Comparison of ENCODE assay signal across 8 cellular contexts in the genomic region with DNA sequence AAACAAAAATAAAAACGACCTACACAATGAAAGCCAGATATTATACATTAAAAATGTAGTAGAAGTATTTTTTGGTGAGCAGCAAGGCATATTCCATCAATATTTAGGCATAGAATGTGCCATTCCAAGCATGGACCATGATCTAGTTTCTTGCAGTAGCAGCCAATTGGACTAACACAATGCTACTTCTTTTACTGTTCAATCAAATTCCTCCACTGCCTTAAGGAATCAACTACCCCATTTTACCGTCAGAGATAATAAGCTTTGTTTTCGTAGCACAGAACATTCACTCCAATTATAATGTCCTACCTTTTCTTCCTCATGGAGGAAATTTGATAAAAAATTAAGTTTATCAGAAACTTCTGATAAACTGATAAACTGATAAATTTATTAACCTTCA. TPM values are rescaled to one million over a fixed set of nuclear protein-coding genes. Genes with fewer than 3 reads are reported as not detected.
DNase-seq lines count a peak whose midpoint lies in the region; ATAC-seq and TF ChIP-seq lines count a peak whose summit lies in the region.

No MANE protein-coding gene starts in this region.

- peak overlapping the region; percentile 90 for H3K4me3 ChIP-seq in WERI-Rb-1 (ENCODE audit: low read depth, low read length)
- H3K4me3 ChIP-seq in iPS DF 6.9 (ENCODE audit: low read length): peak overlapping the region; percentile 28; the same call in 1 of the 2 replicates
- peak overlapping the region; percentile 62 to 93 (median 78) for H3K4me3 ChIP-seq in stomach

- no peak for TF ChIP-seq EP300 in stomach (IDR thresholded peaks at IDR 0.05)

- H3K4me1 Mint-ChIP-seq in activated CD4-positive, alpha-beta T cell treated with anti-CD3 and anti-CD28 coated beads, Interleukin-2, amount 10 ng/mL, durations not matched to agents 24 days and 14 days: peaks cover 35% of the 10 kb centered on the region

- H3K27ac Mint-ChIP-seq in activated CD4-positive, alpha-beta T cell treated with anti-CD3 and anti-CD28 coated beads, Interleukin-2, amount 10 ng/mL, durations not matched to agents 24 days and 14 days: peak overlapping the region; percentile 84

- ATAC-seq in GM21825 (IDR thresholded peaks at IDR 0.05; ENCODE audit: unreplicated experiment): no peak

- peak overlapping the region; percentile 98 for H3K4me3 Mint-ChIP-seq in activated CD4-positive, alpha-beta T cell treated with anti-CD3 and anti-CD28 coated beads, Interleukin-2, amount 10 ng/mL, durations not matched to agents 24 days and 14 days

- no CpG with 5 or more reads among the region's 3 CpGs for WGBS in iPS DF 6.9 (ENCODE audit: insufficient coverage, insufficient read length)
- WGBS in stomach, 5 donors: 1 to 4% (median 3%) methylated on average over 3 of the region's 3 CpGs

- H3K4me1 ChIP-seq in iPS DF 6.9 (ENCODE audit: control insufficient read depth, insufficient read depth, low read length) (no peaks in the 10 kb centered on the region), stomach (peaks cover 19 to 54% (median 33%) of the 10 kb centered on the region in 4 donors)

- no peak for TF ChIP-seq POLR2A in stomach (IDR thresholded peaks at IDR 0.05)

- H3K36me3 ChIP-seq in WERI-Rb-1 (peaks cover 19% of the 10 kb centered on the region), iPS DF 6.9 (ENCODE audit: control insufficient read depth, insufficient read depth, low read length) (no peaks in the 10 kb centered on the region; the same call in 1 of the 2 replicates), stomach (peaks cover 0 to 6% (median 0%) of the 10 kb centered on the region in 4 donors)

- H3K27ac ChIP-seq in WERI-Rb-1 (no peak overlapping the region), iPS DF 6.9 (ENCODE audit: low read length) (no peak overlapping the region), stomach (peak overlapping the region in 4 of 5 donors; percentile 98 to 99 (median 98))

- H3K36me3 Mint-ChIP-seq in activated CD4-positive, alpha-beta T cell treated with anti-CD3 and anti-CD28 coated beads, Interleukin-2, amount 10 ng/mL, durations not matched to agents 24 days and 14 days (ENCODE audit: low read depth): peaks cover 22% of the 10 kb centered on the region

- H3K9me3 Mint-ChIP-seq in activated CD4-positive, alpha-beta T cell treated with anti-CD3 and anti-CD28 coated beads, Interleukin-2, amount 10 ng/mL, durations not matched to agents 24 days and 14 days: no peaks in the 10 kb centered on the region

- intact Hi-C loops in activated CD4-positive, alpha-beta T cell treated with anti-CD3 and anti-CD28 coated beads, Interleukin-2, amount 10 ng/mL, durations not matched to agents 24 days and 14 days (cut with micrococcal nuclease): loop anchor here (10.0 kb wide), 1 partner anchor 288 kb away; no protein-coding TSS in a partner anchor
- intact Hi-C loops in stomach (cut with DNase I; ENCODE audit: low total_unique reads): loop anchor here (10.0 kb wide), 1 partner anchor 172 kb away; a partner anchor contains a TSS

- TF ChIP-seq CTCF in WERI-Rb-1 (IDR thresholded peaks at IDR 0.05; ENCODE audit: low read depth, low read length): no peak
- no peak for TF ChIP-seq CTCF in stomach (IDR thresholded peaks at IDR 0.05)

- H3K27me3 Mint-ChIP-seq in activated CD4-positive, alpha-beta T cell treated with anti-CD3 and anti-CD28 coated beads, Interleukin-2, amount 10 ng/mL, durations not matched to agents 24 days and 14 days: no peaks in the 10 kb centered on the region

- no peak for DNase-seq in activated CD4-positive, alpha-beta T cell treated with anti-CD3 and anti-CD28 coated beads, Interleukin-2, amount 10 ng/mL, durations not matched to agents 24 days and 14 days
- DNase-seq in activated CD4-positive, alpha-beta T cell treated with anti-CD3 and anti-CD28 coated beads for 1 hour: no peak
- no peak for DNase-seq in WERI-Rb-1
- no peak for DNase-seq in iPS DF 6.9 (ENCODE audit: low read depth, low spot score)
- DNase-seq in stomach: no peak
- DNase-seq in C1 segment of cervical spinal cord (lab: John Stamatoyannopoulos, UW): no peak
- no peak for DNase-seq in UCSD-AML1 (lab: John Stamatoyannopoulos, UW; ENCODE audit: unreplicated experiment)

- H3K9me3 ChIP-seq in WERI-Rb-1 (ENCODE audit: severe bottlenecking) (no peaks in the 10 kb centered on the region), iPS DF 6.9 (ENCODE audit: control insufficient read depth, insufficient read depth, low read length) (no peaks in the 10 kb centered on the region), stomach (no peaks in the 10 kb centered on the region)

- no peaks in the 10 kb centered on the region for H3K27me3 ChIP-seq in WERI-Rb-1 (ENCODE audit: insufficient read depth, low read depth, severe bottlenecking)
- H3K27me3 ChIP-seq in iPS DF 6.9 (ENCODE audit: control insufficient read depth, insufficient read depth, low read length): no peaks in the 10 kb centered on the region
- H3K27me3 ChIP-seq in stomach: no peaks in the 10 kb centered on the region

RNA-seq across cellular contexts. Expression of a gene that starts 1.3 kb away (rescaled TPM):
- 31.8 and 33.7 TPM in 2 replicates for total RNA-seq in activated CD4-positive, alpha-beta T cell treated with anti-CD3 and anti-CD28 coated beads, Interleukin-2, amount 10 ng/mL, durations not matched to agents 24 days and 14 days
- 100 to 1,000 TPM in 1 of 5 donors, 10 to 100 TPM in 4; 10.7 to 109 (median 28.4) TPM for total RNA-seq in stomach
- polyA plus RNA-seq in stomach: 1 to 10 TPM; 3.8 to 5.0 (median 4.1) TPM

RNA-seq across cellular contexts. Expression of a gene that starts 29.7 kb away (rescaled TPM):
- total RNA-seq in activated CD4-positive, alpha-beta T cell treated with anti-CD3 and anti-CD28 coated beads, Interleukin-2, amount 10 ng/mL, durations not matched to agents 24 days and 14 days: 78.9 and 93.7 TPM in 2 replicates
- total RNA-seq in stomach: 10 to 100 TPM in 4 of 5 donors, 1 to 10 TPM in 1; 1.2 to 51.9 (median 39.0) TPM
- 1 to 10 TPM; 5.2 to 9.0 (median 6.3) TPM for polyA plus RNA-seq in stomach

RNA-seq across cellular contexts. Expression of a gene that starts 33.0 kb away (rescaled TPM):
- total RNA-seq in activated CD4-positive, alpha-beta T cell treated with anti-CD3 and anti-CD28 coated beads, Interleukin-2, amount 10 ng/mL, durations not matched to agents 24 days and 14 days: 98.0 and 101 TPM in 2 replicates
- 100 to 1,000 TPM in 1 of 5 donors, 10 to 100 TPM in 3, 1 to 10 TPM in 1; 2.6 to 109 (median 78.6) TPM for total RNA-seq in stomach
- polyA plus RNA-seq in stomach: 10 to 100 TPM; 35.6 to 44.5 (median 42.0) TPM

Comparison
In these comparisons a context has a peak if more than half of its experiments do, and no peak if none do; other contexts are left out.
1. H3K27ac ChIP-seq: peak in stomach (4 of 5); none in WERI-Rb-1 (single experiment) and iPS DF 6.9 (single experiment).
2. H3K4me3 ChIP-seq: peak in every context shown above with its lines; median percentile 90 in WERI-Rb-1; 78 in stomach; 28 in iPS DF 6.9.